ENCODE assay signal across 9 cellular contexts in the genomic region with DNA sequence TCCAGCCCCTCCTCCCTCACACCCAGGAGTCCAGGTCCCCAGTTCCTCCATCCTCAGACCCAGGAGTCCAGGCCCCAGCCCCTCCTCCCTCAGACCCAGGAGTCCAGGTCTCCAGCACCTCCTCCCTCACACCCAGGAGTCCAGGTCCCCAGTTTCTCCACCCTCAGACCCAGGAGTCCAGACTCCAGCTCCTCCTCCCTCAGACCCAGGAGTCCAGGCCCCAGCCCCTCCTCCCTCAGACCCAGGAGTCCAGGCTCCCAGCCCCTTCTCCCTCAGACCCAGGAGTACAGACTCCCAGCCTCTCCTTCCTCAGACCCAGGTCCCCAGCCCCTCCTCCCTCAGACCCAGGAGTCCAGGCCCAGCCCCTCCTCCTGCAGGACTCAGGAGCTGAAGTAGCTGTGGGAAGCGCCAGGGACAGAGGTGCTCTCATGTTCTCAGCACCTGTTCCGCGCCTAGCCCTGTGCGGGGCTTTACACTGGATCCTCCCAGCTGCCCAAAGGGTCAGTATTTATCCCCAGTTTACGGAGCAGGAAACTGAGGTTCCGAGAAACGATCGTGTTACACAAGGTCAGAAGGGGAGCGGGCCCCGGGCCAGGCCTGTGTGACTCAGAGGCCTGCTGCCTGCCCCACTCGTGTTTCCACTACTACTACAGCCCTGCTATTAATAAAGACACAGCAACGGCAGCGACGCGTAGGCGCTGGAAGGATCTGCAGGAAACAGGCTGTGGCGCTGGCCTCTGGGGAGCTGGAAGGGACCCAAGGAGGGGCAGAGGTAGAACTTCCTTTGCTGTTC. TPM values are rescaled to one million over a fixed set of nuclear protein-coding genes. Genes with fewer than 3 reads are reported as not detected.
DNase-seq lines count a peak whose midpoint lies in the region; ATAC-seq and TF ChIP-seq lines count a peak whose summit lies in the region.
"Had no signal": no experiment of that assay in that cellular context is flagged by ENCODE, and none has a peak within 500 bp of the region (broad histone marks: within the 10 kb centered on the region; RNA-seq: fewer than 3 reads in every experiment).

No MANE protein-coding gene starts in this region.

- H3K9ac ChIP-seq in subcutaneous abdominal adipose tissue (ENCODE audit: low read length in 5 of 5) = peak overlapping the region; percentile 14 to 73 (median 48)

- H3K4me1 ChIP-seq in adrenal gland (replicated peaks in 1 of 2) (peaks cover 0 to 5% of the 10 kb centered on the region in 2 donors), subcutaneous abdominal adipose tissue (ENCODE audit: control insufficient read depth in 5 of 5, insufficient read depth in 5 of 5, low read length in 5 of 5) (peaks cover 4 to 45% (median 28%) of the 10 kb centered on the region in 5 donors)

- peak overlapping the region in 2 of 5 donors; percentile 47 to 68 for H3K27ac ChIP-seq in adrenal gland
- H3K27ac ChIP-seq in subcutaneous abdominal adipose tissue (ENCODE audit: low read depth, low read length) = peak overlapping the region; percentile 94

- 31 to 35% (median 33%) methylated on average over 14 to 17 of the region's 17 CpGs for WGBS in adrenal gland, 4 donors

- H3K9me3 ChIP-seq in adrenal gland (replicated peaks in 1 of 3) = no peaks in the 10 kb centered on the region
- no peaks in the 10 kb centered on the region for H3K9me3 ChIP-seq in subcutaneous abdominal adipose tissue (ENCODE audit: control insufficient read depth in 5 of 5, low read length in 5 of 5)

- H3K27me3 ChIP-seq in H7 (ENCODE audit: control insufficient read depth, insufficient read depth, low read length) (no peaks in the 10 kb centered on the region), adrenal gland (peaks cover 20% of the 10 kb centered on the region), subcutaneous abdominal adipose tissue (ENCODE audit: control insufficient read depth in 5 of 5, insufficient read depth in 4 of 5, low read length in 5 of 5) (peaks cover 0 to 9% (median 6%) of the 10 kb centered on the region in 5 donors)

- no peak for TF ChIP-seq CTCF in adrenal gland (IDR thresholded peaks at IDR 0.05)

- intact Hi-C loops in adrenal gland (cut with DNase I) = no loop called here

- DNase-seq in H7 (peak; percentile 65), adrenal gland (peak; percentile 48 to 85 (median 68)), hepatic stellate cell (ENCODE audit: low spot score) (peak; percentile 84), T-helper 1 cell (no peak), NCI-H345 treated with DMSO at 0.1 percent for 48 hours (lab: John Stamatoyannopoulos, UW; ENCODE audit: unreplicated experiment) (no peak)
- DNase-seq: activated naive CD4-positive, alpha-beta T cell treated with anti-CD3 and anti-CD28 coated beads, Interleukin-2, amount 50 U/mL, for 16 hours had no signal

- ATAC-seq in HG03025 (IDR thresholded peaks at IDR 0.05; ENCODE audit: low FRiP score, unreplicated experiment) (no peak), GM21526 (IDR thresholded peaks at IDR 0.05; ENCODE audit: low FRiP score, unreplicated experiment) (no peak)

- TF ChIP-seq POLR2A in adrenal gland (IDR thresholded peaks at IDR 0.05) = no peak

- no peak overlapping the region for H3K4me3 ChIP-seq in H7 (ENCODE audit: insufficient read depth, low read depth, low read length)
- no peak overlapping the region for H3K4me3 ChIP-seq in adrenal gland
- H3K4me3 ChIP-seq in subcutaneous abdominal adipose tissue (ENCODE audit: low read depth in 1 of 5, low read length in 5 of 5) = peak overlapping the region in 3 of 5 donors; percentile 17 to 37 (median 18)

- H3K36me3 ChIP-seq in H7 (replicated peaks; ENCODE audit: control insufficient read depth, insufficient read depth, low read length) (no peaks in the 10 kb centered on the region), adrenal gland (replicated peaks in 1 of 2) (no peaks in the 10 kb centered on the region), subcutaneous abdominal adipose tissue (ENCODE audit: control insufficient read depth in 5 of 5, insufficient read depth in 5 of 5, low read length in 5 of 5) (no peaks in the 10 kb centered on the region)

RNA-seq across cellular contexts. Expression of gene SBK3, which starts 1.7 kb away (rescaled TPM):
- 0.17 and 2.4 TPM in 2 replicates for total RNA-seq in H7 (2014; rRNA removed; shearing (Covaris generic))
- under 1 TPM in 2 of 8 donors, not detected in 6; 0.18 to 0.68 TPM for total RNA-seq in adrenal gland
- polyA plus RNA-seq in adrenal gland = under 1 TPM in 1 of 3 donors, not detected in 2; 0.10 TPM

RNA-seq across cellular contexts. Expression of gene SBK2, which starts 10.1 kb away (rescaled TPM):
- total RNA-seq in H7 (2014; rRNA removed; shearing (Covaris generic)) = 4.0 and 4.6 TPM in 2 replicates
- not detected for total RNA-seq in adrenal gland
- polyA plus RNA-seq in adrenal gland = not detected

RNA-seq across cellular contexts. Expression of gene ZNF579, which starts 33.6 kb away (rescaled TPM):
- total RNA-seq in H7 (2014; rRNA removed; shearing (Covaris generic)) = 17.2 and 20.5 TPM in 2 replicates
- 10 to 100 TPM in 2 of 8 donors, 1 to 10 TPM in 6; 3.5 to 15.8 (median 8.4) TPM for total RNA-seq in adrenal gland
- 10 to 100 TPM in 2 of 3 donors, 1 to 10 TPM in 1; 2.8 to 27.1 (median 12.2) TPM for polyA plus RNA-seq in adrenal gland

RNA-seq across cellular contexts. Expression of gene FIZ1, which starts 52.3 kb away (rescaled TPM):
- 4.3 and 4.7 TPM in 2 replicates for total RNA-seq in H7 (2014; rRNA removed; shearing (Covaris generic))
- total RNA-seq in adrenal gland = 10 to 100 TPM in 4 of 8 donors, 1 to 10 TPM in 4; 5.7 to 19.7 (median 10.4) TPM
- polyA plus RNA-seq in adrenal gland = 10 to 100 TPM in 2 of 3 donors, 1 to 10 TPM in 1; 6.3 to 19.6 (median 15.2) TPM

RNA-seq across cellular contexts. Expression of gene ZNF524, which starts 53.1 kb away (rescaled TPM):
- total RNA-seq in H7 (2014; rRNA removed; shearing (Covaris generic)) = 11.2 and 13.6 TPM in 2 replicates
- 10 to 100 TPM; 14.1 to 83.7 (median 28.3) TPM for total RNA-seq in adrenal gland
- 10 to 100 TPM in 2 of 3 donors, under 1 TPM in 1; 0.93 to 57.6 (median 57.1) TPM for polyA plus RNA-seq in adrenal gland

Comparison
In these comparisons a context has a peak if more than half of its experiments do, and no peak if none do; other contexts are left out.
1. DNase-seq: peak in H7 (single experiment), adrenal gland (7 of 7) and hepatic stellate cell (single experiment); none in T-helper 1 cell (0 of 5) and NCI-H345 treated with DMSO at 0.1 percent for 48 hours (single experiment).
2. H3K4me3 ChIP-seq: peak in subcutaneous abdominal adipose tissue (3 of 5); none in H7 (single experiment) and adrenal gland (0 of 4).